1 cellular context compared by ENCODE assay signal in genomic region chrX:153495362-153495751, GRCh38.
TF ChIP-seq lines count a peak whose summit lies in the region.

No MANE protein-coding gene starts in this region.

TF ChIP-seq in SK-N-SH treated with all-trans-retinoic acid at 6 μM for 48 hours, 23 proteins besides CTCF, POLR2A, EP300 and RAD21 (continued from another document):
- TF ChIP-seq, protein P1, sequence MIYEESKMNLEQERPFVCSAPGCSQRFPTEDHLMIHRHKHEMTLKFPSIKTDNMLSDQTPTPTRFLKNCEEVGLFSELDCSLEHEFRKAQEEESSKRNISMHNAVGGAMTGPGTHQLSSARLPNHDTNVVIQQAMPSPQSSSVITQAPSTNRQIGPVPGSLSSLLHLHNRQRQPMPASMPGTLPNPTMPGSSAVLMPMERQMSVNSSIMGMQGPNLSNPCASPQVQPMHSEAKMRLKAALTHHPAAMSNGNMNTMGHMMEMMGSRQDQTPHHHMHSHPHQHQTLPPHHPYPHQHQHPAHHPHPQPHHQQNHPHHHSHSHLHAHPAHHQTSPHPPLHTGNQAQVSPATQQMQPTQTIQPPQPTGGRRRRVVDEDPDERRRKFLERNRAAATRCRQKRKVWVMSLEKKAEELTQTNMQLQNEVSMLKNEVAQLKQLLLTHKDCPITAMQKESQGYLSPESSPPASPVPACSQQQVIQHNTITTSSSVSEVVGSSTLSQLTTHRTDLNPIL (CRISPR knock-in tag; IDR thresholded peaks at IDR 0.05; ENCODE audit: low read depth), result no peak
